Comparison of ENCODE assay signal across 1 cellular context in the genomic region with DNA sequence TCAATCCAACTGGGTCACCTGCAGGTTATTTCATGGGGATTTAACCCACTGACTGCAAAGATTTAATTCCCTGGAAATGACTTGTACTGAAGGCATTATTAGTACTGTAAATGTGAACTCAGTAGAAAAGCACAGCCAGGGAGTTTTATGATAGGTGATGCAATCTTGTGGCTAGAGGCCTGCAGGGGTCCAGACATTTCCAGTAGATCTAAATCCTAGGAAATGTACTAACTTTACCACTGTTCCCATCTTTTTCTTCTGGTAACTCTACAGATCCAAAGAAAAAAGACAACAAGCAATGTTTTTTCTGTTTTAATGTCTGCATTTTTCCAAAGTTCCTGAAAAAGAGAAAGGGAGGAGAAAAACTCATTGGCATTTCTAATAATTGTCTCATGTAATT.
TF ChIP-seq lines count a peak whose summit lies in the region.

No MANE protein-coding gene starts in this region.

TF ChIP-seq in K562, 482 proteins besides CTCF, POLR2A, EP300 and RAD21 (continued from another document):
- TF ChIP-seq, protein P1, sequence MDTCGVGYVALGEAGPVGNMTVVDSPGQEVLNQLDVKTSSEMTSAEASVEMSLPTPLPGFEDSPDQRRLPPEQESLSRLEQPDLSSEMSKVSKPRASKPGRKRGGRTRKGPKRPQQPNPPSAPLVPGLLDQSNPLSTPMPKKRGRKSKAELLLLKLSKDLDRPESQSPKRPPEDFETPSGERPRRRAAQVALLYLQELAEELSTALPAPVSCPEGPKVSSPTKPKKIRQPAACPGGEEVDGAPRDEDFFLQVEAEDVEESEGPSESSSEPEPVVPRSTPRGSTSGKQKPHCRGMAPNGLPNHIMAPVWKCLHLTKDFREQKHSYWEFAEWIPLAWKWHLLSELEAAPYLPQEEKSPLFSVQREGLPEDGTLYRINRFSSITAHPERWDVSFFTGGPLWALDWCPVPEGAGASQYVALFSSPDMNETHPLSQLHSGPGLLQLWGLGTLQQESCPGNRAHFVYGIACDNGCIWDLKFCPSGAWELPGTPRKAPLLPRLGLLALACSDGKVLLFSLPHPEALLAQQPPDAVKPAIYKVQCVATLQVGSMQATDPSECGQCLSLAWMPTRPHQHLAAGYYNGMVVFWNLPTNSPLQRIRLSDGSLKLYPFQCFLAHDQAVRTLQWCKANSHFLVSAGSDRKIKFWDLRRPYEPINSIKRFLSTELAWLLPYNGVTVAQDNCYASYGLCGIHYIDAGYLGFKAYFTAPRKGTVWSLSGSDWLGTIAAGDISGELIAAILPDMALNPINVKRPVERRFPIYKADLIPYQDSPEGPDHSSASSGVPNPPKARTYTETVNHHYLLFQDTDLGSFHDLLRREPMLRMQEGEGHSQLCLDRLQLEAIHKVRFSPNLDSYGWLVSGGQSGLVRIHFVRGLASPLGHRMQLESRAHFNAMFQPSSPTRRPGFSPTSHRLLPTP (IDR thresholded peaks at IDR 0.05; ENCODE audit: borderline replicate concordance, extremely low read depth, insufficient read length), result no peak
- TF ChIP-seq CSDE1 (IDR thresholded peaks at IDR 0.05) (no peak), ETS2 (tag; IDR thresholded peaks at IDR 0.05; ENCODE audit: borderline replicate concordance, poor library complexity, severe bottlenecking) (no peak), SREBF1 (IDR thresholded peaks at IDR 0.05; ENCODE audit: borderline replicate concordance, low read depth, low read length) (no peak), RBM25 (IDR thresholded peaks at IDR 0.05; ENCODE audit: low read depth, low read length, severe bottlenecking) (no peak), NCOA6 (IDR thresholded peaks at IDR 0.05) (no peak), ZNF785 (CRISPR knock-in tag; IDR thresholded peaks at IDR 0.05) (no peak), TBL1XR1 (IDR thresholded peaks at IDR 0.05; ENCODE audit: low read length in 2 of 2) (no peak), ZNF57 (CRISPR knock-in tag; IDR thresholded peaks at IDR 0.05) (no peak), ZNF699 (CRISPR knock-in tag; IDR thresholded peaks at IDR 0.05; ENCODE audit: insufficient replicate concordance) (no peak), CEBPG (CRISPR knock-in tag; IDR thresholded peaks at IDR 0.05) (peak; percentile 60), CEBPG (tag; conservative IDR thresholded peaks at IDR 0.05 in 1 of 2, IDR thresholded peaks at IDR 0.05 in 1 of 2) (peak; percentile 64 to 69), ZNF24 (IDR thresholded peaks at IDR 0.05) (no peak), POLR2G (IDR thresholded peaks at IDR 0.05; ENCODE audit: low read depth, low read length) (no peak)
- TF ChIP-seq, protein P2, sequence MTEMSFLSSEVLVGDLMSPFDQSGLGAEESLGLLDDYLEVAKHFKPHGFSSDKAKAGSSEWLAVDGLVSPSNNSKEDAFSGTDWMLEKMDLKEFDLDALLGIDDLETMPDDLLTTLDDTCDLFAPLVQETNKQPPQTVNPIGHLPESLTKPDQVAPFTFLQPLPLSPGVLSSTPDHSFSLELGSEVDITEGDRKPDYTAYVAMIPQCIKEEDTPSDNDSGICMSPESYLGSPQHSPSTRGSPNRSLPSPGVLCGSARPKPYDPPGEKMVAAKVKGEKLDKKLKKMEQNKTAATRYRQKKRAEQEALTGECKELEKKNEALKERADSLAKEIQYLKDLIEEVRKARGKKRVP (CRISPR knock-in tag; IDR thresholded peaks at IDR 0.05), result 0 out of 2 replicates have a peak, but pooled peaks have one; percentile 43
- TF ChIP-seq, protein P3, sequence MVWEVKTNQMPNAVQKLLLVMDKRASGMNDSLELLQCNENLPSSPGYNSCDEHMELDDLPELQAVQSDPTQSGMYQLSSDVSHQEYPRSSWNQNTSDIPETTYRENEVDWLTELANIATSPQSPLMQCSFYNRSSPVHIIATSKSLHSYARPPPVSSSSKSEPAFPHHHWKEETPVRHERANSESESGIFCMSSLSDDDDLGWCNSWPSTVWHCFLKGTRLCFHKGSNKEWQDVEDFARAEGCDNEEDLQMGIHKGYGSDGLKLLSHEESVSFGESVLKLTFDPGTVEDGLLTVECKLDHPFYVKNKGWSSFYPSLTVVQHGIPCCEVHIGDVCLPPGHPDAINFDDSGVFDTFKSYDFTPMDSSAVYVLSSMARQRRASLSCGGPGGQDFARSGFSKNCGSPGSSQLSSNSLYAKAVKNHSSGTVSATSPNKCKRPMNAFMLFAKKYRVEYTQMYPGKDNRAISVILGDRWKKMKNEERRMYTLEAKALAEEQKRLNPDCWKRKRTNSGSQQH (CRISPR knock-in tag; IDR thresholded peaks at IDR 0.05), result no peak
- TF ChIP-seq, protein P4, sequence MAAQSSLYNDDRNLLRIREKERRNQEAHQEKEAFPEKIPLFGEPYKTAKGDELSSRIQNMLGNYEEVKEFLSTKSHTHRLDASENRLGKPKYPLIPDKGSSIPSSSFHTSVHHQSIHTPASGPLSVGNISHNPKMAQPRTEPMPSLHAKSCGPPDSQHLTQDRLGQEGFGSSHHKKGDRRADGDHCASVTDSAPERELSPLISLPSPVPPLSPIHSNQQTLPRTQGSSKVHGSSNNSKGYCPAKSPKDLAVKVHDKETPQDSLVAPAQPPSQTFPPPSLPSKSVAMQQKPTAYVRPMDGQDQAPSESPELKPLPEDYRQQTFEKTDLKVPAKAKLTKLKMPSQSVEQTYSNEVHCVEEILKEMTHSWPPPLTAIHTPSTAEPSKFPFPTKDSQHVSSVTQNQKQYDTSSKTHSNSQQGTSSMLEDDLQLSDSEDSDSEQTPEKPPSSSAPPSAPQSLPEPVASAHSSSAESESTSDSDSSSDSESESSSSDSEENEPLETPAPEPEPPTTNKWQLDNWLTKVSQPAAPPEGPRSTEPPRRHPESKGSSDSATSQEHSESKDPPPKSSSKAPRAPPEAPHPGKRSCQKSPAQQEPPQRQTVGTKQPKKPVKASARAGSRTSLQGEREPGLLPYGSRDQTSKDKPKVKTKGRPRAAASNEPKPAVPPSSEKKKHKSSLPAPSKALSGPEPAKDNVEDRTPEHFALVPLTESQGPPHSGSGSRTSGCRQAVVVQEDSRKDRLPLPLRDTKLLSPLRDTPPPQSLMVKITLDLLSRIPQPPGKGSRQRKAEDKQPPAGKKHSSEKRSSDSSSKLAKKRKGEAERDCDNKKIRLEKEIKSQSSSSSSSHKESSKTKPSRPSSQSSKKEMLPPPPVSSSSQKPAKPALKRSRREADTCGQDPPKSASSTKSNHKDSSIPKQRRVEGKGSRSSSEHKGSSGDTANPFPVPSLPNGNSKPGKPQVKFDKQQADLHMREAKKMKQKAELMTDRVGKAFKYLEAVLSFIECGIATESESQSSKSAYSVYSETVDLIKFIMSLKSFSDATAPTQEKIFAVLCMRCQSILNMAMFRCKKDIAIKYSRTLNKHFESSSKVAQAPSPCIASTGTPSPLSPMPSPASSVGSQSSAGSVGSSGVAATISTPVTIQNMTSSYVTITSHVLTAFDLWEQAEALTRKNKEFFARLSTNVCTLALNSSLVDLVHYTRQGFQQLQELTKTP (IDR thresholded peaks at IDR 0.05; ENCODE audit: low read depth in 1 of 2, partially characterized antibody in 2 of 2), result no peak
- TF ChIP-seq, protein P5, sequence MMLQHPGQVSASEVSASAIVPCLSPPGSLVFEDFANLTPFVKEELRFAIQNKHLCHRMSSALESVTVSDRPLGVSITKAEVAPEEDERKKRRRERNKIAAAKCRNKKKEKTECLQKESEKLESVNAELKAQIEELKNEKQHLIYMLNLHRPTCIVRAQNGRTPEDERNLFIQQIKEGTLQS (IDR thresholded peaks at IDR 0.05), result peak; percentile 62
- TF ChIP-seq, protein P5 (CRISPR knock-in tag; conservative IDR thresholded peaks at IDR 0.05), result no peak
- TF ChIP-seq, protein P6, sequence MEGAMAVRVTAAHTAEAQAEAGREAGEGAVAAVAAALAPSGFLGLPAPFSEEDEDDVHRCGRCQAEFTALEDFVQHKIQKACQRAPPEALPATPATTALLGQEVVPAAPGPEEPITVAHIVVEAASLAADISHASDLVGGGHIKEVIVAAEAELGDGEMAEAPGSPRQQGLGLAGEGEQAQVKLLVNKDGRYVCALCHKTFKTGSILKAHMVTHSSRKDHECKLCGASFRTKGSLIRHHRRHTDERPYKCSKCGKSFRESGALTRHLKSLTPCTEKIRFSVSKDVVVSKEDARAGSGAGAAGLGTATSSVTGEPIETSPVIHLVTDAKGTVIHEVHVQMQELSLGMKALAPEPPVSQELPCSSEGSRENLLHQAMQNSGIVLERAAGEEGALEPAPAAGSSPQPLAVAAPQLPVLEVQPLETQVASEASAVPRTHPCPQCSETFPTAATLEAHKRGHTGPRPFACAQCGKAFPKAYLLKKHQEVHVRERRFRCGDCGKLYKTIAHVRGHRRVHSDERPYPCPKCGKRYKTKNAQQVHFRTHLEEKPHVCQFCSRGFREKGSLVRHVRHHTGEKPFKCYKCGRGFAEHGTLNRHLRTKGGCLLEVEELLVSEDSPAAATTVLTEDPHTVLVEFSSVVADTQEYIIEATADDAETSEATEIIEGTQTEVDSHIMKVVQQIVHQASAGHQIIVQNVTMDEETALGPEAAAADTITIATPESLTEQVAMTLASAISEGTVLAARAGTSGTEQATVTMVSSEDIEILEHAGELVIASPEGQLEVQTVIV (CRISPR knock-in tag; IDR thresholded peaks at IDR 0.05; ENCODE audit: borderline replicate concordance), result no peak
